In the genomic region with DNA sequence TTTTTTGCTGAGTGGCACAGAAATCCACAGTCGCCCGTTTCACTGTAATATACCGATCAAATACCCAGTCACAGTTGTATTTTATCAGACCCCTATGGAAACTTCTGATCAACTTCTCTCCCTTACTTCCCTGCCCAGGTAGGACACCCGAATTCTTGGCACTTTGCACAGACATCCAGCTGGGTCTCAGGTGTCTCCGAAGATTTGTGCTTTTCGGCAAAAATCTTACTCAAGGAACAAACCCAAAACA, we compare ENCODE assay signal across 8 cellular contexts. TPM values are rescaled to one million over a fixed set of nuclear protein-coding genes. Genes with fewer than 3 reads are reported as not detected.
A peak's percentile ranks its signal among the peaks of the same experiment; 100 is the strongest.
DNase-seq lines count a peak whose midpoint lies in the region; ATAC-seq, FAIRE-seq and TF ChIP-seq lines count a peak whose summit lies in the region.

No MANE protein-coding gene starts in this region.

- no peaks in the 10 kb centered on the region for H3K9me3 ChIP-seq in K562 (replicated peaks; ENCODE audit: control insufficient read depth, insufficient read depth, low read depth, low read length)
- H3K9me3 ChIP-seq in lung (ENCODE audit: control insufficient read depth in 2 of 2, insufficient read depth in 1 of 2, low read length in 1 of 2): no peaks in the 10 kb centered on the region
- no peaks in the 10 kb centered on the region for H3K9me3 ChIP-seq in upper lobe of left lung

- no peak for DNase-seq in activated naive CD4-positive, alpha-beta T cell treated with anti-CD3 and anti-CD28 coated beads for 36 hours
- DNase-seq in activated naive CD4-positive, alpha-beta T cell (lab: John Stamatoyannopoulos, UW): no peak
- no peak for DNase-seq in K562 (ENCODE audit: extremely low read depth in 1 of 4, low spot score in 3 of 4)
- DNase-seq in lung (ENCODE audit: low spot score): no peak
- DNase-seq in upper lobe of left lung: no peak
- DNase-seq in mesenteric fat pad (ENCODE audit: low spot score): no peak
- no peak for DNase-seq in OCI-M2 (lab: John Stamatoyannopoulos, UW; ENCODE audit: unreplicated experiment)
- no peak for DNase-seq in H54 (ENCODE audit: insufficient read length, low spot score)

- H3K4me1 Mint-ChIP-seq in activated naive CD4-positive, alpha-beta T cell treated with anti-CD3 and anti-CD28 coated beads for 36 hours (ENCODE audit: low read depth): peaks cover 48% of the 10 kb centered on the region

- H3K79me2 ChIP-seq in K562 (ENCODE audit: control insufficient read depth, insufficient read depth, low read length): no peaks in the 10 kb centered on the region; the same call in 2 of the 3 replicates

- TF ChIP-seq POLR2A in K562 (conservative IDR thresholded peaks at IDR 0.05) (no peak), upper lobe of left lung (IDR thresholded peaks at IDR 0.05) (no peak), H54 (IDR thresholded peaks at IDR 0.05; ENCODE audit: low read depth, low read length) (no peak)

- POLR2A ChIA-PET in K562 (lab: Yijun Ruan, JAX): interaction anchor here (1.8 kb wide), 1 partner anchor 12 kb away, joined by 9 read pairs; no protein-coding TSS in a partner anchor

- H2AFZ ChIP-seq in K562 (ENCODE audit: low read depth, low read length): peak overlapping the region; percentile 89

- no peaks in the 10 kb centered on the region for H3K36me3 Mint-ChIP-seq in activated naive CD4-positive, alpha-beta T cell treated with anti-CD3 and anti-CD28 coated beads for 36 hours (ENCODE audit: low read depth)

- TF ChIP-seq RAD21 in K562 (CRISPR knock-in tag; conservative IDR thresholded peaks at IDR 0.05 in 1 of 2, IDR thresholded peaks at IDR 0.05 in 1 of 2): no peak

- H3K27me3 ChIP-seq in K562 (ENCODE audit: control insufficient read depth in 2 of 2, insufficient read depth in 2 of 2, low read length in 2 of 2) (no peaks in the 10 kb centered on the region), lung (ENCODE audit: control insufficient read depth, insufficient read depth) (no peaks in the 10 kb centered on the region), upper lobe of left lung (no peaks in the 10 kb centered on the region)

- no peaks in the 10 kb centered on the region for H3K9me1 ChIP-seq in K562 (ENCODE audit: control insufficient read depth, insufficient read depth, low read length)

- ATAC-seq in K562 (no peak), lung (ENCODE audit: insufficient read depth, low FRiP score) (no peak), upper lobe of left lung (ENCODE audit: low FRiP score in 2 of 2) (peak in 1 of 2 donors; percentile 3)

- peak overlapping the region; percentile 63 for H3K4me3 ChIP-seq in K562
- peak overlapping the region; percentile 87 for H3K4me3 ChIP-seq in lung
- peak overlapping the region; percentile 56 to 71 (median 66) for H3K4me3 ChIP-seq in upper lobe of left lung

- 22% methylated on average over 4 of the region's 6 CpGs for WGBS in K562 (ENCODE audit: insufficient coverage, low coverage, missing lambda C conversion rate)
- 14 to 15% methylated on average over 6 of the region's 6 CpGs for WGBS in lung, 2 donors
- 7 to 19% methylated on average over 6 of the region's 6 CpGs for WGBS in upper lobe of left lung, 2 donors

- no peaks in the 10 kb centered on the region for H4K20me1 ChIP-seq in K562 (replicated peaks; ENCODE audit: control insufficient read depth, insufficient read depth, low read length)

- in situ Hi-C loops in K562 (cut with MboI): no loop called here

- H3K27ac ChIP-seq in K562 (ENCODE audit: extremely low read depth, low read depth, low read length) (no peak overlapping the region), lung (ENCODE audit: low read depth in 1 of 2, low read length in 1 of 2) (peak overlapping the region in 1 of 2 donors; percentile 93), upper lobe of left lung (peak overlapping the region; percentile 74 to 93 (median 84))

- peak overlapping the region; percentile 78 for H3K4me2 ChIP-seq in K562 (ENCODE audit: insufficient read depth, low read length)

- peak overlapping the region; percentile 81 for H3K4me3 Mint-ChIP-seq in activated naive CD4-positive, alpha-beta T cell treated with anti-CD3 and anti-CD28 coated beads for 36 hours

- no peak overlapping the region for H3K27ac Mint-ChIP-seq in activated naive CD4-positive, alpha-beta T cell treated with anti-CD3 and anti-CD28 coated beads for 36 hours

- H3K27me3 Mint-ChIP-seq in activated naive CD4-positive, alpha-beta T cell treated with anti-CD3 and anti-CD28 coated beads for 36 hours (ENCODE audit: low read depth): no peaks in the 10 kb centered on the region

- no peak for TF ChIP-seq CTCF in K562 (IDR thresholded peaks at IDR 0.05 in 2 of 3, conservative IDR thresholded peaks at IDR 0.05 in 1 of 3; ENCODE audit: insufficient read depth in 2 of 3, low read depth in 1 of 3, low read length in 3 of 3)
- TF ChIP-seq CTCF in lung (IDR thresholded peaks at IDR 0.05; ENCODE audit: control extremely low read depth, extremely low read depth): no peak
- TF ChIP-seq CTCF in upper lobe of left lung (IDR thresholded peaks at IDR 0.05): no peak

- peak overlapping the region; percentile 67 to 93 for H3K9ac ChIP-seq in K562 (ENCODE audit: insufficient read depth in 1 of 2, low read depth in 2 of 2, low read length in 2 of 2)

- FAIRE-seq in K562 (lab: Jason Lieb, UNC) (no peak), H54 (lab: Jason Lieb, UNC) (no peak)

- H3K4me1 ChIP-seq in K562 (replicated peaks in 1 of 2; ENCODE audit: control insufficient read depth in 2 of 2, insufficient read depth in 2 of 2, low read length in 2 of 2): peaks cover 0 to 10% of the 10 kb centered on the region in 2 experiments; a peak in 4 of 5 replicates
- peaks cover 0 to 5% of the 10 kb centered on the region in 2 donors for H3K4me1 ChIP-seq in lung (ENCODE audit: control insufficient read depth in 2 of 2, insufficient read depth in 2 of 2, low read length in 2 of 2)
- peaks cover 7 to 31% (median 10%) of the 10 kb centered on the region in 4 donors for H3K4me1 ChIP-seq in upper lobe of left lung

- TF ChIP-seq EP300 in K562 (IDR thresholded peaks at IDR 0.05; ENCODE audit: low read length) (no peak), upper lobe of left lung (IDR thresholded peaks at IDR 0.05) (no peak)

- no peaks in the 10 kb centered on the region for H3K36me3 ChIP-seq in K562 (ENCODE audit: control insufficient read depth, insufficient read depth, low read length)
- H3K36me3 ChIP-seq in lung (ENCODE audit: control insufficient read depth in 2 of 2, insufficient read depth in 2 of 2, low read length in 2 of 2): no peaks in the 10 kb centered on the region
- no peaks in the 10 kb centered on the region for H3K36me3 ChIP-seq in upper lobe of left lung

- intact Hi-C loops in activated naive CD4-positive, alpha-beta T cell treated with anti-CD3 and anti-CD28 coated beads for 36 hours (cut with micrococcal nuclease): loop anchor here (1.0 to 10.0 kb wide), 4 partner anchors 62 to 1204 kb away; a partner anchor contains a TSS
- intact Hi-C loops in K562 (cut with micrococcal nuclease): loop anchor here (5.0 kb wide), 1 partner anchor 45 kb away; no protein-coding TSS in a partner anchor

- BruUV-seq in K562 (replicated peaks; lab: Mats Ljungman, UMichigan): no TSS peak

- H3K9me3 Mint-ChIP-seq in activated naive CD4-positive, alpha-beta T cell treated with anti-CD3 and anti-CD28 coated beads for 36 hours: no peaks in the 10 kb centered on the region

- CTCF ChIA-PET in activated naive CD4-positive, alpha-beta T cell treated with anti-CD3 and anti-CD28 coated beads for 36 hours (lab: Charles Lee): interaction anchor here (1.6 to 2.7 kb wide), 2 partner anchors 10 to 12 kb away, joined by 3 to 11 read pairs; no protein-coding TSS in a partner anchor
- CTCF ChIA-PET in K562 (lab: Yijun Ruan, JAX; ENCODE audit: low intra/inter-chr PET ratio): no interaction called here

TF ChIP-seq in K562, 482 proteins besides CTCF, POLR2A, EP300 and RAD21:
- TF ChIP-seq KAT7 (CRISPR knock-in tag; IDR thresholded peaks at IDR 0.05; ENCODE audit: borderline replicate concordance): no peak
- TF ChIP-seq HDGF (IDR thresholded peaks at IDR 0.05): no peak
- TF ChIP-seq C11orf30 (IDR thresholded peaks at IDR 0.05; ENCODE audit: low read depth): peak; percentile 63; the same call in 1 of the 2 replicates
- TF ChIP-seq SNIP1 (IDR thresholded peaks at IDR 0.05; ENCODE audit: low read depth): no peak
- peak; percentile 46 for TF ChIP-seq MAFG (tag; conservative IDR thresholded peaks at IDR 0.05)
- peak; percentile 36 for TF ChIP-seq MAFF (IDR thresholded peaks at IDR 0.05; ENCODE audit: low read length)
- no peak for TF ChIP-seq NUFIP1 (IDR thresholded peaks at IDR 0.05; ENCODE audit: partially characterized antibody)
- peak; percentile 77 for TF ChIP-seq ZNF316 (IDR thresholded peaks at IDR 0.05)
- TF ChIP-seq GABPA (tag; conservative IDR thresholded peaks at IDR 0.05; ENCODE audit: low read depth): no peak
- no peak for TF ChIP-seq SMARCE1 (IDR thresholded peaks at IDR 0.05)
- TF ChIP-seq BMI1 (IDR thresholded peaks at IDR 0.05; ENCODE audit: low read length): no peak
- peak; percentile 54; the same call in 1 of the 2 replicates for TF ChIP-seq MAFK (IDR thresholded peaks at IDR 0.05; ENCODE audit: low read length)
- no peak for TF ChIP-seq HNRNPL (IDR thresholded peaks at IDR 0.05; ENCODE audit: low read depth, low read length)

RNA-seq across cellular contexts. Expression of a gene that starts 0.6 kb away (rescaled TPM):
- total RNA-seq in activated naive CD4-positive, alpha-beta T cell treated with anti-CD3 and anti-CD28 coated beads for 36 hours: 1 to 10 TPM; 3.1 to 3.9 TPM
- 2.7 and 2.9 TPM in 2 replicates for total RNA-seq in K562 (2011; cell fraction: chromatin; rRNA removed; ENCODE audit: low replicate concordance)
- 1.4 and 2.0 TPM in 2 replicates for total RNA-seq in K562 (2011; cell fraction: nucleolus; rRNA removed)
- 1.5 and 1.8 TPM in 2 replicates for total RNA-seq in K562 (2011; cell fraction: nucleoplasm; rRNA removed)
- total RNA-seq in K562 (2014; rRNA removed) (2.9 and 3.6 TPM in 2 replicates), K562 (2014; rRNA removed; fragmentation: Illumina TruSeq; extraction: Trizol) (2.3 and 2.8 TPM in 2 replicates), K562 (2015; rRNA removed; fragmentation: Illumina TruSeq; extraction: Trizol) (2.0 and 2.1 TPM in 2 replicates), K562 (2021) (3.5 and 3.8 TPM in 2 replicates), lung (10 to 100 TPM; 16.4 to 30.2 TPM), upper lobe of left lung (10 to 100 TPM; 15.4 to 22.6 (median 19.4) TPM), mesenteric fat pad (5.7 TPM)
- polyA plus RNA-seq in K562 (2011; rRNA removed) (1.5 and 2.3 TPM in 2 replicates), K562 (2014; fragmentation: Illumina TruSeq; extraction: Trizol) (1.2 and 2.8 TPM in 2 replicates), K562 (2014; fragmentation: Nextera tagmentation; extraction: Ambion mirVana) (1 to 10 TPM in 1 of 2 experiments, under 1 TPM in 1; 0.77 to 1.0 TPM), K562 (2014; rRNA removed) (2.0 and 2.8 TPM in 2 replicates), lung (1 to 10 TPM; 6.9 to 7.7 TPM)
- 0.63 and 1.3 TPM in 2 replicates for polyA plus RNA-seq in K562 (2011; cell fraction: cytosol; rRNA removed)
- polyA plus RNA-seq in K562 (2011; cell fraction: nucleus; rRNA removed): 1.9 and 2.2 TPM in 2 replicates
- polyA plus RNA-seq in K562 (2012): 1.3 and 2.3 TPM in 2 replicates
- polyA minus RNA-seq in K562 (2011; rRNA and poly(A)+ RNA removed): 1.6 and 2.3 TPM in 2 replicates
- polyA minus RNA-seq in K562 (2011; cell fraction: cytosol; rRNA and poly(A)+ RNA removed): 1.4 and 1.5 TPM in 2 replicates
- 0.81 and 1.4 TPM in 2 replicates for polyA minus RNA-seq in K562 (2011; cell fraction: nucleus; rRNA and poly(A)+ RNA removed)
